In genomic region chr11:129418039-129418438, GRCh38 we compare ENCODE assay signal across 8 cellular contexts. TPM values are rescaled to one million over a fixed set of nuclear protein-coding genes. Genes with fewer than 3 reads are reported as not detected.
DNase-seq lines count a peak whose midpoint lies in the region; ATAC-seq and TF ChIP-seq lines count a peak whose summit lies in the region.
"Had no signal": no experiment of that assay in that cellular context is flagged by ENCODE, and none has a peak within 500 bp of the region (broad histone marks: within the 10 kb centered on the region; RNA-seq: fewer than 3 reads in every experiment).

No MANE protein-coding gene starts in this region.

- no peak for TF ChIP-seq CTCF in mucosa of descending colon (IDR thresholded peaks at IDR 0.05)
- TF ChIP-seq CTCF in heart left ventricle (IDR thresholded peaks at IDR 0.05): no peak

- DNase-seq in mucosa of descending colon (peak in 1 of 3 donors; percentile 73), heart left ventricle (no peak), COR-L47 (lab: John Stamatoyannopoulos, UW) (no peak), GOT3 (lab: John Stamatoyannopoulos, UW) (no peak)
- DNase-seq: NCI-H1048 had no signal

- ATAC-seq in GM18867 (IDR thresholded peaks at IDR 0.05; ENCODE audit: unreplicated experiment): peak; percentile 94
- ATAC-seq in GM21515 (IDR thresholded peaks at IDR 0.05; ENCODE audit: unreplicated experiment): peak; percentile 64
- ATAC-seq in HG03378 (IDR thresholded peaks at IDR 0.05; ENCODE audit: unreplicated experiment): peak; percentile 95
- ATAC-seq in mucosa of descending colon: peak; percentile 81
- ATAC-seq in heart left ventricle: no peak

- H3K9me3 ChIP-seq in mucosa of descending colon (no peaks in the 10 kb centered on the region), heart left ventricle (no peaks in the 10 kb centered on the region)

- no peaks in the 10 kb centered on the region for H3K36me3 ChIP-seq in mucosa of descending colon (ENCODE audit: low read depth)
- no peaks in the 10 kb centered on the region for H3K36me3 ChIP-seq in heart left ventricle

- TF ChIP-seq POLR2A in heart left ventricle (IDR thresholded peaks at IDR 0.05): no peak

- H3K27ac ChIP-seq in heart left ventricle: no peak overlapping the region

- H3K27me3 ChIP-seq in heart left ventricle: no peaks in the 10 kb centered on the region

- peaks cover 24% of the 10 kb centered on the region for H3K4me1 ChIP-seq in mucosa of descending colon (ENCODE audit: low read depth)
- no peaks in the 10 kb centered on the region for H3K4me1 ChIP-seq in heart left ventricle

- intact Hi-C loops in mucosa of descending colon (cut with DNase I, micrococcal nuclease) (no loop called here), heart left ventricle (cut with DNase I) (no loop called here)

- 56 to 72% (median 65%) methylated on average over 4 of the region's 4 CpGs for WGBS in heart left ventricle, 4 donors

- H3K4me3 ChIP-seq in mucosa of descending colon: no peak overlapping the region
- H3K4me3 ChIP-seq in heart left ventricle: no peak overlapping the region

RNA-seq across cellular contexts. Expression of gene BARX2, which starts 42.4 kb away (rescaled TPM):
- total RNA-seq in mucosa of descending colon (10 to 100 TPM; 10.8 to 25.6 (median 24.6) TPM), heart left ventricle (under 1 TPM in 2 of 9 donors, not detected in 7; 0.12 to 0.72 TPM)
- under 1 TPM in 1 of 2 donors, not detected in 1; 0.03 TPM for polyA plus RNA-seq in heart left ventricle

Comparison
In these comparisons a context has a peak if more than half of its experiments do, and no peak if none do; other contexts are left out.
1. ATAC-seq: peak in GM18867 (single experiment), GM21515 (single experiment), HG03378 (single experiment) and mucosa of descending colon (single experiment); none in heart left ventricle (0 of 4).
2. RNA of gene BARX2, which starts 42.4 kb away (total RNA-seq): 10.8 to 25.6 TPM in mucosa of descending colon; 0.12 to 0.72 TPM in heart left ventricle; every median in the first group is over 4 times any median in the second.